In genomic region chr19:6501740-6502648, GRCh38 we compare ENCODE assay signal across 1 cellular context.
TF ChIP-seq lines count a peak whose summit lies in the region.

TUBB4A (minus strand) TSS chr19:6502309; CDS start chr19:6502212, 97 bp downstream.

TF ChIP-seq in HEK293, 187 proteins besides CTCF, POLR2A, EP300 and RAD21 (continued from another document and continues in another):
- TF ChIP-seq ZNF394 (tag by site-specific recombination; IDR thresholded peaks at IDR 0.05; ENCODE audit: borderline replicate concordance), result no peak
- no peak for TF ChIP-seq FEZF1 (tag by site-specific recombination; IDR thresholded peaks at IDR 0.05)
- no peak for TF ChIP-seq ZNF830 (tag by site-specific recombination; IDR thresholded peaks at IDR 0.05; ENCODE audit: low read depth)
- TF ChIP-seq ZNF121 (tag by site-specific recombination; IDR thresholded peaks at IDR 0.05), result no peak
- TF ChIP-seq, protein P1, sequence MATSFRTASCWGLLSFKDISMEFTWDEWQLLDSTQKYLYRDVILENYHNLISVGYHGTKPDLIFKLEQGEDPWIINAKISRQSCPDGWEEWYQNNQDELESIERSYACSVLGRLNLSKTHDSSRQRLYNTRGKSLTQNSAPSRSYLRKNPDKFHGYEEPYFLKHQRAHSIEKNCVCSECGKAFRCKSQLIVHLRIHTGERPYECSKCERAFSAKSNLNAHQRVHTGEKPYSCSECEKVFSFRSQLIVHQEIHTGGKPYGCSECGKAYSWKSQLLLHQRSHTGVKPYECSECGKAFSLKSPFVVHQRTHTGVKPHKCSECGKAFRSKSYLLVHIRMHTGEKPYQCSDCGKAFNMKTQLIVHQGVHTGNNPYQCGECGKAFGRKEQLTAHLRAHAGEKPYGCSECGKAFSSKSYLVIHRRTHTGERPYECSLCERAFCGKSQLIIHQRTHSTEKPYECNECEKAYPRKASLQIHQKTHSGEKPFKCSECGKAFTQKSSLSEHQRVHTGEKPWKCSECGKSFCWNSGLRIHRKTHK (tag by site-specific recombination; IDR thresholded peaks at IDR 0.05), result no peak
- TF ChIP-seq ZNF701 (tag by site-specific recombination; IDR thresholded peaks at IDR 0.05), result no peak
- no peak for TF ChIP-seq ZNF155 (tag by site-specific recombination; IDR thresholded peaks at IDR 0.05)
- no peak for TF ChIP-seq ZNF324 (tag by site-specific recombination; IDR thresholded peaks at IDR 0.05)
- TF ChIP-seq, protein P2, sequence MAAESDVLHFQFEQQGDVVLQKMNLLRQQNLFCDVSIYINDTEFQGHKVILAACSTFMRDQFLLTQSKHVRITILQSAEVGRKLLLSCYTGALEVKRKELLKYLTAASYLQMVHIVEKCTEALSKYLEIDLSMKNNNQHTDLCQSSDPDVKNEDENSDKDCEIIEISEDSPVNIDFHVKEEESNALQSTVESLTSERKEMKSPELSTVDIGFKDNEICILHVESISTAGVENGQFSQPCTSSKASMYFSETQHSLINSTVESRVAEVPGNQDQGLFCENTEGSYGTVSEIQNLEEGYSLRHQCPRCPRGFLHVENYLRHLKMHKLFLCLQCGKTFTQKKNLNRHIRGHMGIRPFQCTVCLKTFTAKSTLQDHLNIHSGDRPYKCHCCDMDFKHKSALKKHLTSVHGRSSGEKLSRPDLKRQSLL (tag by site-specific recombination; IDR thresholded peaks at IDR 0.05), result peak; percentile 92
- TF ChIP-seq ZNF513 (tag by site-specific recombination; IDR thresholded peaks at IDR 0.05), result no peak
- no peak for TF ChIP-seq ZNF571 (tag by site-specific recombination; IDR thresholded peaks at IDR 0.05)
- TF ChIP-seq ZNF280D (tag by site-specific recombination; IDR thresholded peaks at IDR 0.05), result no peak
- no peak for TF ChIP-seq ZNF747 (tag by site-specific recombination; IDR thresholded peaks at IDR 0.05)
- TF ChIP-seq SALL2 (tag by site-specific recombination; IDR thresholded peaks at IDR 0.05; ENCODE audit: borderline replicate concordance), result no peak
- no peak for TF ChIP-seq ZNF837 (tag by site-specific recombination; IDR thresholded peaks at IDR 0.05)
- TF ChIP-seq ZBTB10 (tag by site-specific recombination; IDR thresholded peaks at IDR 0.05), result peak; percentile 57; the same call in 1 of the 2 replicates
- no peak for TF ChIP-seq ZNF624 (tag by site-specific recombination; IDR thresholded peaks at IDR 0.05)
- TF ChIP-seq, protein P3, sequence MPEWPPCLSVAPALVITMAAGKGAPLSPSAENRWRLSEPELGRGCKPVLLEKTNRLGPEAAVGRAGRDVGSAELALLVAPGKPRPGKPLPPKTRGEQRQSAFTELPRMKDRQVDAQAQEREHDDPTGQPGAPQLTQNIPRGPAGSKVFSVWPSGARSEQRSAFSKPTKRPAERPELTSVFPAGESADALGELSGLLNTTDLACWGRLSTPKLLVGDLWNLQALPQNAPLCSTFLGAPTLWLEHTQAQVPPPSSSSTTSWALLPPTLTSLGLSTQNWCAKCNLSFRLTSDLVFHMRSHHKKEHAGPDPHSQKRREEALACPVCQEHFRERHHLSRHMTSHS (tag by site-specific recombination; IDR thresholded peaks at IDR 0.05), result no peak
- TF ChIP-seq, protein P4, sequence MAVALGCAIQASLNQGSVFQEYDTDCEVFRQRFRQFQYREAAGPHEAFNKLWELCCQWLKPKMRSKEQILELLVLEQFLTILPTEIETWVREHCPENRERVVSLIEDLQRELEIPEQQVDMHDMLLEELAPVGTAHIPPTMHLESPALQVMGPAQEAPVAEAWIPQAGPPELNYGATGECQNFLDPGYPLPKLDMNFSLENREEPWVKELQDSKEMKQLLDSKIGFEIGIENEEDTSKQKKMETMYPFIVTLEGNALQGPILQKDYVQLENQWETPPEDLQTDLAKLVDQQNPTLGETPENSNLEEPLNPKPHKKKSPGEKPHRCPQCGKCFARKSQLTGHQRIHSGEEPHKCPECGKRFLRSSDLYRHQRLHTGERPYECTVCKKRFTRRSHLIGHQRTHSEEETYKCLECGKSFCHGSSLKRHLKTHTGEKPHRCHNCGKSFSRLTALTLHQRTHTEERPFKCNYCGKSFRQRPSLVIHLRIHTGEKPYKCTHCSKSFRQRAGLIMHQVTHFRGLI (tag by site-specific recombination; IDR thresholded peaks at IDR 0.05), result no peak
- no peak for TF ChIP-seq TSHZ1 (tag by site-specific recombination; IDR thresholded peaks at IDR 0.05; ENCODE audit: borderline replicate concordance)
- no peak for TF ChIP-seq SETDB1 (IDR thresholded peaks at IDR 0.05; ENCODE audit: insufficient read length, low read length)
- TF ChIP-seq, protein P5, sequence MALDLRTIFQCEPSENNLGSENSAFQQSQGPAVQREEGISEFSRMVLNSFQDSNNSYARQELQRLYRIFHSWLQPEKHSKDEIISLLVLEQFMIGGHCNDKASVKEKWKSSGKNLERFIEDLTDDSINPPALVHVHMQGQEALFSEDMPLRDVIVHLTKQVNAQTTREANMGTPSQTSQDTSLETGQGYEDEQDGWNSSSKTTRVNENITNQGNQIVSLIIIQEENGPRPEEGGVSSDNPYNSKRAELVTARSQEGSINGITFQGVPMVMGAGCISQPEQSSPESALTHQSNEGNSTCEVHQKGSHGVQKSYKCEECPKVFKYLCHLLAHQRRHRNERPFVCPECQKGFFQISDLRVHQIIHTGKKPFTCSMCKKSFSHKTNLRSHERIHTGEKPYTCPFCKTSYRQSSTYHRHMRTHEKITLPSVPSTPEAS (tag by site-specific recombination; IDR thresholded peaks at IDR 0.05), result no peak
- TF ChIP-seq ZFP41 (tag by site-specific recombination; IDR thresholded peaks at IDR 0.05; ENCODE audit: borderline replicate concordance), result no peak
- no peak for TF ChIP-seq YY1 (tag by site-specific recombination; IDR thresholded peaks at IDR 0.05)
- TF ChIP-seq, protein P6, sequence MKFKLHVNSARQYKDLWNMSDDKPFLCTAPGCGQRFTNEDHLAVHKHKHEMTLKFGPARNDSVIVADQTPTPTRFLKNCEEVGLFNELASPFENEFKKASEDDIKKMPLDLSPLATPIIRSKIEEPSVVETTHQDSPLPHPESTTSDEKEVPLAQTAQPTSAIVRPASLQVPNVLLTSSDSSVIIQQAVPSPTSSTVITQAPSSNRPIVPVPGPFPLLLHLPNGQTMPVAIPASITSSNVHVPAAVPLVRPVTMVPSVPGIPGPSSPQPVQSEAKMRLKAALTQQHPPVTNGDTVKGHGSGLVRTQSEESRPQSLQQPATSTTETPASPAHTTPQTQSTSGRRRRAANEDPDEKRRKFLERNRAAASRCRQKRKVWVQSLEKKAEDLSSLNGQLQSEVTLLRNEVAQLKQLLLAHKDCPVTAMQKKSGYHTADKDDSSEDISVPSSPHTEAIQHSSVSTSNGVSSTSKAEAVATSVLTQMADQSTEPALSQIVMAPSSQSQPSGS (tag by site-specific recombination; IDR thresholded peaks at IDR 0.05; ENCODE audit: low read depth), result no peak
- no peak for TF ChIP-seq ZNF248 (tag by site-specific recombination; IDR thresholded peaks at IDR 0.05)
- TF ChIP-seq, protein P7, sequence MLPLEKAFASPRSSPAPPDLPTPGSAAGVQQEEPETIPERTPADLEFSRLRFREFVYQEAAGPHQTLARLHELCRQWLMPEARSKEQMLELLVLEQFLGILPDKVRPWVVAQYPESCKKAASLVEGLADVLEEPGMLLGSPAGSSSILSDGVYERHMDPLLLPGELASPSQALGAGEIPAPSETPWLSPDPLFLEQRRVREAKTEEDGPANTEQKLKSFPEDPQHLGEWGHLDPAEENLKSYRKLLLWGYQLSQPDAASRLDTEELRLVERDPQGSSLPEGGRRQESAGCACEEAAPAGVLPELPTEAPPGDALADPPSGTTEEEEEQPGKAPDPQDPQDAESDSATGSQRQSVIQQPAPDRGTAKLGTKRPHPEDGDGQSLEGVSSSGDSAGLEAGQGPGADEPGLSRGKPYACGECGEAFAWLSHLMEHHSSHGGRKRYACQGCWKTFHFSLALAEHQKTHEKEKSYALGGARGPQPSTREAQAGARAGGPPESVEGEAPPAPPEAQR (tag by site-specific recombination; IDR thresholded peaks at IDR 0.05), result no peak
- TF ChIP-seq ZNF610 (tag by site-specific recombination; IDR thresholded peaks at IDR 0.05; ENCODE audit: borderline replicate concordance), result no peak
- no peak for TF ChIP-seq ZNF202 (tag by site-specific recombination; IDR thresholded peaks at IDR 0.05; ENCODE audit: borderline replicate concordance)
- no peak for TF ChIP-seq ZNF585B (tag by site-specific recombination; IDR thresholded peaks at IDR 0.05)
- TF ChIP-seq, protein P8, sequence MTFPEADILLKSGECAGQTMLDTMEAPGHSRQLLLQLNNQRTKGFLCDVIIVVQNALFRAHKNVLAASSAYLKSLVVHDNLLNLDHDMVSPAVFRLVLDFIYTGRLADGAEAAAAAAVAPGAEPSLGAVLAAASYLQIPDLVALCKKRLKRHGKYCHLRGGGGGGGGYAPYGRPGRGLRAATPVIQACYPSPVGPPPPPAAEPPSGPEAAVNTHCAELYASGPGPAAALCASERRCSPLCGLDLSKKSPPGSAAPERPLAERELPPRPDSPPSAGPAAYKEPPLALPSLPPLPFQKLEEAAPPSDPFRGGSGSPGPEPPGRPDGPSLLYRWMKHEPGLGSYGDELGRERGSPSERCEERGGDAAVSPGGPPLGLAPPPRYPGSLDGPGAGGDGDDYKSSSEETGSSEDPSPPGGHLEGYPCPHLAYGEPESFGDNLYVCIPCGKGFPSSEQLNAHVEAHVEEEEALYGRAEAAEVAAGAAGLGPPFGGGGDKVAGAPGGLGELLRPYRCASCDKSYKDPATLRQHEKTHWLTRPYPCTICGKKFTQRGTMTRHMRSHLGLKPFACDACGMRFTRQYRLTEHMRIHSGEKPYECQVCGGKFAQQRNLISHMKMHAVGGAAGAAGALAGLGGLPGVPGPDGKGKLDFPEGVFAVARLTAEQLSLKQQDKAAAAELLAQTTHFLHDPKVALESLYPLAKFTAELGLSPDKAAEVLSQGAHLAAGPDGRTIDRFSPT (tag by site-specific recombination; IDR thresholded peaks at IDR 0.05), result no peak
